Comparison of ENCODE assay signal across 13 cellular contexts in the genomic region with DNA sequence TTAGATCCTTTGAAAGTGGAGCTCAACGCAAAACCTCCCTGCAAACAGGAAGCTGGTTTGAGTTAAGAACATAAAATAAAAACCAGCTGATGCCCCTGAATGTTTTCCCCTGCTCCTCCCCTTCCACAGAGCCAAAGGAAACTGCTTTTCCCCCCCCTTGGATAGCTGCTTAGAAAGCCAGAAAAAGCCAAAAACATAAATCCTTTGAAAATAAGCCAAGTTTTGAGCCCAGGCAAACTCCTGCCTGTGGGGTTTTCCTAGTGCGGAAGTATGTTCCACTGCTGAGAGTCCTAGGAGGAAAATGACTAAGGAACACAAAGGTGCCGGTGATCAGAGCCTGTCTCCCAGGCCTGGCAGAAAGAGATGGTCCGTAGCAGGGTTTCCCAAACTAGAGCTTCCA. TPM values are rescaled to one million over a fixed set of nuclear protein-coding genes. Genes with fewer than 3 reads are reported as not detected.
DNase-seq lines count a peak whose midpoint lies in the region; TF ChIP-seq lines count a peak whose summit lies in the region.
"Had no signal": no experiment of that assay in that cellular context is flagged by ENCODE, and none has a peak within 500 bp of the region (broad histone marks: within the 10 kb centered on the region; RNA-seq: fewer than 3 reads in every experiment).

No MANE protein-coding gene starts in this region.

- H3K27me3 Mint-ChIP-seq in activated naive CD4-positive, alpha-beta T cell treated with anti-CD3 and anti-CD28 coated beads, Interleukin-2, amount 10 ng/mL, durations not matched to agents 7 days and 5 days: no peaks in the 10 kb centered on the region
- H3K27me3 Mint-ChIP-seq in endothelial cell (ENCODE audit: unreplicated experiment) (peaks cover 6% of the 10 kb centered on the region), mesothelial cell of epicardium (ENCODE audit: low read depth) (no peaks in the 10 kb centered on the region)

- H3K4me3 Mint-ChIP-seq in activated naive CD4-positive, alpha-beta T cell treated with anti-CD3 and anti-CD28 coated beads, Interleukin-2, amount 10 ng/mL, durations not matched to agents 7 days and 5 days: no peak overlapping the region
- no peak overlapping the region for H3K4me3 Mint-ChIP-seq in endothelial cell (ENCODE audit: unreplicated experiment)
- no peak overlapping the region for H3K4me3 Mint-ChIP-seq in mesothelial cell of epicardium
- H3K4me3 Mint-ChIP-seq: natural killer cell had no signal

- peaks cover 37% of the 10 kb centered on the region for H3K4me1 Mint-ChIP-seq in activated naive CD4-positive, alpha-beta T cell treated with anti-CD3 and anti-CD28 coated beads, Interleukin-2, amount 10 ng/mL, durations not matched to agents 7 days and 5 days
- H3K4me1 Mint-ChIP-seq in endothelial cell (ENCODE audit: unreplicated experiment) (peaks cover 40% of the 10 kb centered on the region), mesothelial cell of epicardium (peaks cover 35% of the 10 kb centered on the region)

- H3K9me3 ChIP-seq in uterus: no peaks in the 10 kb centered on the region

- no peaks in the 10 kb centered on the region for H3K36me3 ChIP-seq in uterus

- no peaks in the 10 kb centered on the region for H3K9me3 Mint-ChIP-seq in activated naive CD4-positive, alpha-beta T cell treated with anti-CD3 and anti-CD28 coated beads, Interleukin-2, amount 10 ng/mL, durations not matched to agents 7 days and 5 days
- H3K9me3 Mint-ChIP-seq in endothelial cell (ENCODE audit: unreplicated experiment): no peaks in the 10 kb centered on the region
- no peaks in the 10 kb centered on the region for H3K9me3 Mint-ChIP-seq in mesothelial cell of epicardium
- H3K9me3 Mint-ChIP-seq: activated naive CD4-positive, alpha-beta T cell treated with anti-CD3 and anti-CD28 coated beads, Interleukin-2, amount 50 U/mL, for 72 hours; natural killer cell had no signal

- H3K27me3 ChIP-seq in uterus: no peaks in the 10 kb centered on the region

- TF ChIP-seq CTCF in endothelial cell (IDR thresholded peaks at IDR 0.05; ENCODE audit: unreplicated experiment): no peak
- TF ChIP-seq CTCF in mesothelial cell of epicardium (IDR thresholded peaks at IDR 0.05; ENCODE audit: unreplicated experiment): no peak
- peak in 1 of 4 experiments; percentile 14 for TF ChIP-seq CTCF in uterus (IDR thresholded peaks at IDR 0.05)

- no peak for TF ChIP-seq POLR2A in uterus (IDR thresholded peaks at IDR 0.05)

- peak overlapping the region; percentile 75 for H3K27ac Mint-ChIP-seq in activated naive CD4-positive, alpha-beta T cell treated with anti-CD3 and anti-CD28 coated beads, Interleukin-2, amount 10 ng/mL, durations not matched to agents 7 days and 5 days
- peak overlapping the region; percentile 89 for H3K27ac Mint-ChIP-seq in endothelial cell (ENCODE audit: unreplicated experiment)
- peak overlapping the region; percentile 88 for H3K27ac Mint-ChIP-seq in mesothelial cell of epicardium
- H3K27ac Mint-ChIP-seq: natural killer cell had no signal

- H3K36me3 Mint-ChIP-seq in activated naive CD4-positive, alpha-beta T cell treated with anti-CD3 and anti-CD28 coated beads, Interleukin-2, amount 10 ng/mL, durations not matched to agents 7 days and 5 days: peaks cover 8% of the 10 kb centered on the region
- peaks cover 10% of the 10 kb centered on the region for H3K36me3 Mint-ChIP-seq in endothelial cell (ENCODE audit: low read depth, unreplicated experiment)
- peaks cover 11% of the 10 kb centered on the region for H3K36me3 Mint-ChIP-seq in mesothelial cell of epicardium
- H3K36me3 Mint-ChIP-seq: natural killer cell had no signal

- no peak overlapping the region for H3K4me3 ChIP-seq in uterus

- peak overlapping the region; percentile 59 to 81 for H3K27ac ChIP-seq in uterus

- CTCF ChIA-PET in activated naive CD4-positive, alpha-beta T cell treated with anti-CD3 and anti-CD28 coated beads, Interleukin-2, amount 10 ng/mL, durations not matched to agents 7 days and 5 days (lab: Charles Lee): interaction anchor here (0.6 to 1.8 kb wide), 2 partner anchors 18 to 23 kb away, joined by 3 to 15 read pairs; a partner anchor contains a TSS

- peaks cover 5% of the 10 kb centered on the region in 2 donors for H3K4me1 ChIP-seq in uterus

- no peak for DNase-seq in activated naive CD4-positive, alpha-beta T cell treated with anti-CD3 and anti-CD28 coated beads, Interleukin-2, amount 10 ng/mL, durations not matched to agents 7 days and 5 days
- no peak for DNase-seq in activated naive CD4-positive, alpha-beta T cell treated with anti-CD3 and anti-CD28 coated beads, Interleukin-2, amount 50 U/mL, for 16 hours
- no peak for DNase-seq in endothelial cell (ENCODE audit: low spot score)
- DNase-seq in mesothelial cell of epicardium (ENCODE audit: low spot score in 2 of 2, unreplicated experiment in 2 of 2): no peak
- DNase-seq in uterus: no peak
- DNase-seq in RPMI8226: no peak
- DNase-seq in NCI-H187 treated with DMSO at 0.1 percent for 48 hours (lab: John Stamatoyannopoulos, UW): no peak
- no peak for DNase-seq in T-helper 1 cell
- DNase-seq: activated CD4-positive, alpha-beta T cell treated with anti-CD3 and anti-CD28 coated beads for 1 hour; AML-193; natural killer cell; NCI-H1417 treated with DMSO at 0.1 percent for 48 hours had no signal

- intact Hi-C loops in uterus (cut with DNase I; ENCODE audit: low total_unique reads): no loop called here

RNA-seq across cellular contexts. Expression of a gene that starts 22.2 kb away (rescaled TPM):
- total RNA-seq in endothelial cell (ENCODE audit: unreplicated experiment) (36.2 TPM), mesothelial cell of epicardium (38.9 to 42.6 TPM (median 40.8 TPM) in 3 replicates), uterus (10 to 100 TPM in 3 of 4 donors, 1 to 10 TPM in 1; 5.9 to 56.2 (median 23.5) TPM)

RNA-seq across cellular contexts. Expression of a gene that starts 31.4 kb away (rescaled TPM):
- total RNA-seq in endothelial cell (ENCODE audit: unreplicated experiment) (13.8 TPM), mesothelial cell of epicardium (25.9 to 27.6 TPM (median 26.7 TPM) in 3 replicates), uterus (10 to 100 TPM in 2 of 4 donors, 1 to 10 TPM in 1, under 1 TPM in 1; 0.59 to 27.2 (median 9.8) TPM)

RNA-seq across cellular contexts. Expression of a gene that starts 42.2 kb away (rescaled TPM):
- total RNA-seq in endothelial cell (ENCODE audit: unreplicated experiment): 2.9 TPM
- 10.6 to 11.4 TPM (median 11.2 TPM) in 3 replicates for total RNA-seq in mesothelial cell of epicardium
- total RNA-seq in uterus: 10 to 100 TPM in 1 of 4 donors, 1 to 10 TPM in 3; 3.5 to 91.2 (median 7.1) TPM
